ENCODE assay signal across 16 cellular contexts in the genomic region with DNA sequence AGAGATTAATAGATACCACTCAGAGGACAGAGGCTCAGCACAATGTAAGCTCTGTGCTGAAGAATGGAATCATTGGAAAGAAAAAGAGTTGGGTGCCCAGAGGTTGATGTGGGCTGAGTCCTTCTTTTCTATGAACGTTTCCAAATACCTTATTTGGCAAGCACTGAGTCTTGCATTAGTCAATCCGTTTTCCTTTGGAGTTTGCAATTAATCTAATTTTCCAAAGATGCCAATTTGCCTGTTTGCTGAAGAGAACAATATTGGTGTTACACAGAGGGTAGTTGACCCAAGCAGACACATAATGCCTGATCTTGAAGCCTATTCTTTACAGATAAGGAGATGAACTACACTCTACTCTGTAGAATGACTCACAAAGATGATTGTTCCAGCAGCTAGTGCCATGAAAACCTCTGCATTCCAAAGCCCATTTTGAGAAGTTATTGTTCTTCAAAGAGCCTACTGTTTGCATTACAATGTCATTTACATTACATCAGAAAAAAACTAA. TPM values are rescaled to one million over a fixed set of nuclear protein-coding genes. Genes with fewer than 3 reads are reported as not detected.
A peak's percentile ranks its signal among the peaks of the same experiment; 100 is the strongest.
DNase-seq lines count a peak whose midpoint lies in the region; ATAC-seq, FAIRE-seq and TF ChIP-seq lines count a peak whose summit lies in the region.
"Had no signal": no experiment of that assay in that cellular context is flagged by ENCODE, and none has a peak within 500 bp of the region (broad histone marks: within the 10 kb centered on the region; RNA-seq: fewer than 3 reads in every experiment).

No MANE protein-coding gene starts in this region.

- H3K9me2 ChIP-seq in SK-N-SH, result no peaks in the 10 kb centered on the region

- H3K4me3 ChIP-seq in SK-N-SH (ENCODE audit: low read depth in 2 of 2, low read length in 1 of 2) (no peak overlapping the region), skeletal muscle satellite cell (ENCODE audit: low read length) (no peak overlapping the region)
- H3K4me3 ChIP-seq: spleen had no signal

- peaks cover 8% of the 10 kb centered on the region for H3K36me3 Mint-ChIP-seq in HFFc6 (ENCODE audit: low read depth)
- H3K36me3 Mint-ChIP-seq: CD4-positive, CD25-positive, alpha-beta regulatory T cell had no signal

- DNase-seq in HFFc6 (peak; percentile 12), SK-N-SH (no peak), foreskin keratinocyte (peak; percentile 46 to 64), GM12891 (ENCODE audit: insufficient read length, low spot score) (no peak), NAMALWA (ENCODE audit: low spot score) (no peak)
- DNase-seq: CD4-positive, CD25-positive, alpha-beta regulatory T cell; GDM1; hippocampal formation; NCI-H510A treated with DMSO at 0.1 percent for 48 hours; occipital lobe; spleen had no signal

- H3K27ac ChIP-seq in SK-N-SH (ENCODE audit: low read depth in 2 of 2, low read length in 1 of 2), result peak overlapping the region in 1 of 2 experiments; percentile 53; a peak in 2 of 4 replicates
- peak overlapping the region; percentile 6 for H3K27ac ChIP-seq in foreskin keratinocyte
- H3K27ac ChIP-seq: spleen had no signal

- H3K4me2 ChIP-seq in SK-N-SH (peak overlapping the region; percentile 5; the same call in 1 of the 2 replicates), skeletal muscle satellite cell (ENCODE audit: low read length) (peak overlapping the region; percentile 20)

- no peaks in the 10 kb centered on the region for H3K36me3 ChIP-seq in SK-N-SH (replicated peaks in 1 of 2; ENCODE audit: control insufficient read depth in 1 of 2, insufficient read depth in 2 of 2, low read length in 1 of 2)
- H3K36me3 ChIP-seq in skeletal muscle satellite cell (ENCODE audit: insufficient read depth, low read length), result no peaks in the 10 kb centered on the region
- H3K36me3 ChIP-seq: spleen had no signal

- peaks cover 5% of the 10 kb centered on the region; the same call in 1 of the 2 replicates for H3K9me3 Mint-ChIP-seq in HFFc6

- no peak for TF ChIP-seq POLR2A in GM12891 (IDR thresholded peaks at IDR 0.05; ENCODE audit: low read depth, low read length)

- no peaks in the 10 kb centered on the region for H3K79me2 ChIP-seq in SK-N-SH (ENCODE audit: insufficient read depth)

- H3F3A ChIP-seq in SK-N-SH (replicated peaks; ENCODE audit: insufficient read depth), result peaks cover 15% of the 10 kb centered on the region

- H2AFZ ChIP-seq in SK-N-SH (ENCODE audit: low read depth), result no peak overlapping the region

- TF ChIP-seq EP300 in SK-N-SH (IDR thresholded peaks at IDR 0.05; ENCODE audit: borderline replicate concordance in 1 of 2, low read depth in 1 of 2, low read length in 1 of 2), result no peak

- ATAC-seq in foreskin keratinocyte, result peak; percentile 81
- ATAC-seq in GM18907 (IDR thresholded peaks at IDR 0.05; ENCODE audit: unreplicated experiment), result no peak

- H3K4me1 Mint-ChIP-seq in HFFc6 (ENCODE audit: low read depth), result peaks cover 21% of the 10 kb centered on the region
- H3K4me1 Mint-ChIP-seq: activated naive CD4-positive, alpha-beta T cell treated with anti-CD3 and anti-CD28 coated beads, Interleukin-2, amount 50 U/mL, for 24 hours; CD4-positive, CD25-positive, alpha-beta regulatory T cell; central memory CD8-positive, alpha-beta T cell had no signal

- no peak for FAIRE-seq in GM12891 (lab: Jason Lieb, UNC)
- FAIRE-seq: GM18507 had no signal

- H3K4me3 Mint-ChIP-seq in HFFc6, result no peak overlapping the region
- H3K4me3 Mint-ChIP-seq: activated naive CD4-positive, alpha-beta T cell treated with anti-CD3 and anti-CD28 coated beads, Interleukin-2, amount 50 U/mL, for 24 hours; CD4-positive, CD25-positive, alpha-beta regulatory T cell; central memory CD8-positive, alpha-beta T cell had no signal

- CTCF ChIA-PET in SK-N-SH (lab: Yijun Ruan, JAX), result interaction anchor here (1.6 kb wide), 1 partner anchor 478 kb away, joined by 3 read pairs; no protein-coding TSS in a partner anchor

- H3K4me1 ChIP-seq in SK-N-SH (ENCODE audit: control insufficient read depth in 1 of 2, insufficient read depth in 2 of 2, low read depth in 1 of 2, low read length in 1 of 2), result 0 out of 4 replicates have a peak, but pooled peaks cover 0 to 11% of the 10 kb centered on the region in 2 experiments
- H3K4me1 ChIP-seq in foreskin keratinocyte, result peaks cover 15% of the 10 kb centered on the region
- H3K4me1 ChIP-seq in skeletal muscle satellite cell (ENCODE audit: control insufficient read depth, insufficient read depth, low read length), result peaks cover 7% of the 10 kb centered on the region
- H3K4me1 ChIP-seq: spleen had no signal

- H3K27me3 Mint-ChIP-seq in HFFc6 (ENCODE audit: insufficient read depth), result peaks cover 17% of the 10 kb centered on the region

- no peak overlapping the region for H3K9ac ChIP-seq in SK-N-SH
- no peak overlapping the region for H3K9ac ChIP-seq in skeletal muscle satellite cell (ENCODE audit: low read depth, low read length)

- TF ChIP-seq CTCF in HFFc6 (IDR thresholded peaks at IDR 0.05), result no peak
- TF ChIP-seq CTCF in SK-N-SH (IDR thresholded peaks at IDR 0.05), result no peak
- TF ChIP-seq CTCF in foreskin keratinocyte (conservative IDR thresholded peaks at IDR 0.05), result no peak

- 1% methylated on average over 2 of the region's 2 CpGs for WGBS in SK-N-SH (ENCODE audit: low lambda C conversion rate)

- H3K27me3 ChIP-seq in SK-N-SH (ENCODE audit: insufficient read depth) (peaks cover 16% of the 10 kb centered on the region; the same call in 1 of the 2 replicates), foreskin keratinocyte (no peaks in the 10 kb centered on the region), skeletal muscle satellite cell (ENCODE audit: control insufficient read depth, insufficient read depth, low read length) (no peaks in the 10 kb centered on the region)

- H3K27ac Mint-ChIP-seq in HFFc6, result no peak overlapping the region
- H3K27ac Mint-ChIP-seq: activated naive CD4-positive, alpha-beta T cell treated with anti-CD3 and anti-CD28 coated beads, Interleukin-2, amount 50 U/mL, for 24 hours; CD4-positive, CD25-positive, alpha-beta regulatory T cell had no signal

- no peaks in the 10 kb centered on the region for H4K20me1 ChIP-seq in SK-N-SH (ENCODE audit: insufficient read depth)

- no peak for TF ChIP-seq RAD21 in SK-N-SH (IDR thresholded peaks at IDR 0.05; ENCODE audit: low read length)

- H3K9me3 ChIP-seq in SK-N-SH, result no peaks in the 10 kb centered on the region
- H3K9me3 ChIP-seq in skeletal muscle satellite cell (replicated peaks; ENCODE audit: low read length), result no peaks in the 10 kb centered on the region

- POLR2A ChIA-PET in SK-N-SH (lab: Yijun Ruan, JAX), result no interaction called here

TF ChIP-seq in SK-N-SH, 30 proteins besides CTCF, POLR2A, EP300 and RAD21:
- TF ChIP-seq, protein P1, sequence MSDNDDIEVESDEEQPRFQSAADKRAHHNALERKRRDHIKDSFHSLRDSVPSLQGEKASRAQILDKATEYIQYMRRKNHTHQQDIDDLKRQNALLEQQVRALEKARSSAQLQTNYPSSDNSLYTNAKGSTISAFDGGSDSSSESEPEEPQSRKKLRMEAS (IDR thresholded peaks at IDR 0.05; ENCODE audit: low read depth), result no peak
- TF ChIP-seq TCF12 (IDR thresholded peaks at IDR 0.05), result peak; percentile 11; the same call in 1 of the 2 replicates
- TF ChIP-seq, protein P2, sequence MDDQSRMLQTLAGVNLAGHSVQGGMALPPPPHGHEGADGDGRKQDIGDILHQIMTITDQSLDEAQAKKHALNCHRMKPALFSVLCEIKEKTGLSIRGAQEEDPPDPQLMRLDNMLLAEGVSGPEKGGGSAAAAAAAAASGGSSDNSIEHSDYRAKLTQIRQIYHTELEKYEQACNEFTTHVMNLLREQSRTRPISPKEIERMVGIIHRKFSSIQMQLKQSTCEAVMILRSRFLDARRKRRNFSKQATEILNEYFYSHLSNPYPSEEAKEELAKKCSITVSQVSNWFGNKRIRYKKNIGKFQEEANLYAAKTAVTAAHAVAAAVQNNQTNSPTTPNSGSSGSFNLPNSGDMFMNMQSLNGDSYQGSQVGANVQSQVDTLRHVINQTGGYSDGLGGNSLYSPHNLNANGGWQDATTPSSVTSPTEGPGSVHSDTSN (IDR thresholded peaks at IDR 0.05), result 0 out of 2 replicates have a peak, but pooled peaks have one; percentile 43
- peak; percentile 64 for TF ChIP-seq JUND (IDR thresholded peaks at IDR 0.05)
- TF ChIP-seq NRF1 (IDR thresholded peaks at IDR 0.05; ENCODE audit: low read depth, low read length), result no peak
- peak; percentile 52; the same call in 1 of the 2 replicates for TF ChIP-seq FOSL2 (IDR thresholded peaks at IDR 0.05; ENCODE audit: borderline replicate concordance, low read depth)

TF ChIP-seq in GM12891, 5 proteins besides CTCF, POLR2A, EP300 and RAD21:
- TF ChIP-seq TAF1 (IDR thresholded peaks at IDR 0.05; ENCODE audit: low read depth, low read length) (no peak), POU2F2 (IDR thresholded peaks at IDR 0.05; ENCODE audit: low read depth, low read length) (no peak), SPI1 (IDR thresholded peaks at IDR 0.05; ENCODE audit: low read depth, low read length) (no peak), POLR2AphosphoS5 (IDR thresholded peaks at IDR 0.05; ENCODE audit: low read depth, low read length) (no peak), PAX5 (IDR thresholded peaks at IDR 0.05; ENCODE audit: insufficient read depth, low read length, severe bottlenecking) (no peak)

RNA-seq across cellular contexts. Expression of a gene that starts 55.4 kb away (rescaled TPM):
- total RNA-seq in HFFc6 (2021; fragmentation: NEBNext Ultra II Directional; extraction: Animal tissue kit (Norgen Biotek cat#: 25700)), result 100 to 1,000 TPM; 101 to 149 (median 129) TPM
- polyA plus RNA-seq in SK-N-SH (2012; rRNA removed) (38.7 and 61.6 TPM in 2 replicates), foreskin keratinocyte (26.7 and 30.7 TPM in 2 replicates)
- 51.7 and 56.2 TPM in 2 replicates for polyA plus RNA-seq in SK-N-SH (2012; cell fraction: cytosol; rRNA removed)
- polyA plus RNA-seq in SK-N-SH (2012; cell fraction: nucleus; rRNA removed), result 23.8 and 45.1 TPM in 2 replicates
- total RNA-seq in foreskin keratinocyte, result 147 and 157 TPM in 2 replicates
- total RNA-seq in skeletal muscle satellite cell (2012; rRNA removed), result 55.9 and 94.8 TPM in 2 replicates
- not detected for polyA plus RNA-seq in GM12891 (2012; ENCODE audit: low read depth, missing spikeins)
- total RNA-seq: CD4-positive, CD25-positive, alpha-beta regulatory T cell had no signal
- polyA plus RNA-seq: CD4-positive, CD25-positive, alpha-beta regulatory T cell had no signal

Comparison
In these comparisons a context has a peak if more than half of its experiments do, and no peak if none do; other contexts are left out.
1. DNase-seq: peak in HFFc6 (single experiment) and foreskin keratinocyte (2 of 2); none in SK-N-SH (single experiment), GM12891 (single experiment) and NAMALWA (single experiment).